In genomic region chr2:181341855-181342594, GRCh38 we compare ENCODE assay signal across 32 cellular contexts.
"Had no signal": no experiment of that assay in that cellular context is flagged by ENCODE, and none has a peak within 500 bp of the region (broad histone marks: within the 10 kb centered on the region; RNA-seq: fewer than 3 reads in every experiment).

No MANE protein-coding gene starts in this region.

- H3K4me1 ChIP-seq: left lung, lower lobe of right lung, pancreas, prostate gland, sigmoid colon, spleen, suprapubic skin, tibial artery, upper lobe of right lung had no signal

- H3K27me3 ChIP-seq: left lung, pancreas, sigmoid colon, spleen, suprapubic skin, tibial artery, upper lobe of right lung had no signal

- H3K27me3 Mint-ChIP-seq: naive B cell; stimulated activated naive CD8-positive, alpha-beta T cell treated with anti-CD3 and anti-CD28 coated beads, Interleukin-15, Interleukin-2, amounts not matched to agents 100 ng/mL and 50 ng/mL, for 24 hours had no signal

- H3K4me3 Mint-ChIP-seq: immature natural killer cell; mesothelial cell of epicardium; naive B cell; nephron; neural crest cell; stimulated activated effector memory CD8-positive, alpha-beta T cell treated with anti-CD3 and anti-CD28 coated beads, Interleukin-12 subunit alpha, Interleukin-12 subunit beta, amount 100 ng/mL, for 72 hours; stimulated activated naive CD8-positive, alpha-beta T cell treated with anti-CD3 and anti-CD28 coated beads, Interleukin-15, Interleukin-2, amounts not matched to agents 100 ng/mL and 50 ng/mL, for 24 hours had no signal

- H3K36me3 Mint-ChIP-seq: mesothelial cell of epicardium; naive B cell; stimulated activated effector memory CD8-positive, alpha-beta T cell treated with anti-CD3 and anti-CD28 coated beads, Interleukin-12 subunit alpha, Interleukin-12 subunit beta, amount 100 ng/mL, for 72 hours had no signal

- ATAC-seq: left colon; left lung; lower lobe of right lung; pancreas; right cardiac atrium; stimulated activated effector memory CD8-positive, alpha-beta T cell treated with anti-CD3 and anti-CD28 coated beads, Interleukin-12 subunit alpha, Interleukin-12 subunit beta, amount 100 ng/mL, for 72 hours; upper lobe of right lung had no signal

- H3K9me3 Mint-ChIP-seq: immature natural killer cell, mesothelial cell of epicardium, nephron, neural crest cell had no signal

- H3K4me1 Mint-ChIP-seq: immature natural killer cell; mesothelial cell of epicardium; nephron; neural crest cell; stimulated activated effector memory CD8-positive, alpha-beta T cell treated with anti-CD3 and anti-CD28 coated beads, Interleukin-12 subunit alpha, Interleukin-12 subunit beta, amount 100 ng/mL, for 72 hours had no signal

- FAIRE-seq: islet of Langerhans, kidney, pancreas, small intestine, urothelium cell line had no signal

- H3K27ac ChIP-seq: left lung, lower lobe of right lung, pancreas, prostate gland, sigmoid colon, spleen, suprapubic skin, thoracic aorta, tibial artery, upper lobe of right lung had no signal

- DNase-seq: hypothalamus; immature natural killer cell; kidney; left colon; left lung; lower lobe of right lung; mammary epithelial cell; mesenchymal stem cell; naive B cell; nucleus accumbens; pancreas; posterior cingulate gyrus; retina; right cardiac atrium; sigmoid colon; small intestine; spleen; stimulated activated CD4-positive, alpha-beta T cell treated with anti-CD3 and anti-CD28 coated beads, Interleukin-4, amount 100 ng/mL, for 24 hours; stimulated activated naive CD4-positive, alpha-beta T cell; tibial artery; trophoblast cell; upper lobe of right lung had no signal

- H3K4me3 ChIP-seq: left lung, lower lobe of right lung, pancreas, prostate gland, sigmoid colon, spleen, suprapubic skin, thoracic aorta, tibial artery, upper lobe of right lung had no signal

- H3K36me3 ChIP-seq: left lung, lower lobe of right lung, pancreas, prostate gland, sigmoid colon, spleen, suprapubic skin, thoracic aorta, tibial artery, upper lobe of right lung had no signal

- H3K27ac Mint-ChIP-seq: mesothelial cell of epicardium; nephron; stimulated activated effector memory CD8-positive, alpha-beta T cell treated with anti-CD3 and anti-CD28 coated beads, Interleukin-12 subunit alpha, Interleukin-12 subunit beta, amount 100 ng/mL, for 72 hours; stimulated activated naive CD8-positive, alpha-beta T cell treated with anti-CD3 and anti-CD28 coated beads, Interleukin-15, Interleukin-2, amounts not matched to agents 100 ng/mL and 50 ng/mL, for 24 hours had no signal

- H3K9me3 ChIP-seq: left lung, lower lobe of right lung, pancreas, prostate gland, sigmoid colon, spleen, suprapubic skin, thoracic aorta, tibial artery, upper lobe of right lung had no signal
